9 cellular contexts compared by ENCODE assay signal in the genomic region with DNA sequence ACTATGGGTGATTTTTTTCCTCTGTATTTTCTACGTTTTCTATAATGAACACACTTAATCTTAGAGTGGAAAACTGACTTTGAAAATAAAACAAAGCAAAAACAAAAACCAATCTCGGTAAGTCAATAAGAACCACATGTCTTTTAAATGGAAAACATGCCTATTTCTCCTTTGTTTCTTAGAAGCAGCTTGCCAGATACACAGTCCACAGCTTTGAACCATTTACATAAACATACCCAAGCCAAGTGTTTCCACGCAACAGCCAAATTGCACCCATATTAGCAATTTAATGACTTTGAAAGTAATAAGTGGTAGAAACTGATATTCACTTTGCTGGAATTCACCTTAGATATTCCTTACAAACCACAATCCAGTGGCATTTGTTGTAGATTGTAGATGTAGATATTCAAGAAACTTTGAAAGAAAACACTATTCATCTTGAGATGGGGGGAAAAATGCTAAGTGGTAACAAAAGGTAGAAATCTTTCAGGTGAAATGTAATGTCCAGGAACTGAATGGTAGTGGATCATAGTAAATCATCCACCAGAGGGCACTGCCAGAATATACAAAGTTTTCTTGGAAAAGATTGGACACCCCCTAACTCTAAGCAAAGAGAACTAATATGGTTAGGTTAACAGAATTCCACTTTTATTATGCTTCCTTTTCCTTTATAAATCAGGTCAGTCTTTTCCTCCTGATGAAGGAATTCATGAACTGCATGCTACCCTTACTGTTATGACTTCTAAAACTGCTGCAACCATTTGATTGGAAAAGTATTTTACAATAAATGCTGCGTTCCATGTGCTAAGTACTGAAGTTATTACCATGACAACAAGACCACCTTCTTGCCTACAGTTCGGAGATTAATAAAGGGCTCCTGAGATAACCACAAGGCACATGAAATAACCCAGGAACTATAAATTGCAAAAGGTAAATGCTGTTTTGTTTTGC.
DNase-seq lines count a peak whose midpoint lies in the region; ATAC-seq, FAIRE-seq and TF ChIP-seq lines count a peak whose summit lies in the region.
"Had no signal": no experiment of that assay in that cellular context is flagged by ENCODE, and none has a peak within 500 bp of the region (broad histone marks: within the 10 kb centered on the region; RNA-seq: fewer than 3 reads in every experiment).

No MANE protein-coding gene starts in this region.

- H3F3A ChIP-seq in GM23248 (ENCODE audit: insufficient read depth): no peaks in the 10 kb centered on the region
- no peaks in the 10 kb centered on the region for H3F3A ChIP-seq in PC-3 (ENCODE audit: low read length, unreplicated experiment)

- H3K4me3 ChIP-seq in GM23248: no peak overlapping the region
- no peak overlapping the region for H3K4me3 ChIP-seq in PC-3 (ENCODE audit: low read length)
- no peak overlapping the region for H3K4me3 ChIP-seq in sigmoid colon
- H3K4me3 ChIP-seq: SJCRH30 had no signal

- H3K79me2 ChIP-seq in GM23248 (ENCODE audit: insufficient read depth) (no peaks in the 10 kb centered on the region), PC-3 (ENCODE audit: low read length) (no peaks in the 10 kb centered on the region)

- no peak for ATAC-seq in PC-3
- ATAC-seq in HG03520 (IDR thresholded peaks at IDR 0.05; ENCODE audit: unreplicated experiment): no peak
- no peak for ATAC-seq in GM18868 (IDR thresholded peaks at IDR 0.05; ENCODE audit: unreplicated experiment)
- ATAC-seq in HG02870 (IDR thresholded peaks at IDR 0.05; ENCODE audit: unreplicated experiment): no peak

- no peak for TF ChIP-seq POLR2A in sigmoid colon (IDR thresholded peaks at IDR 0.05)

- BruUV-seq in PC-3 (replicated peaks; lab: Mats Ljungman, UMichigan): no TSS peak

- CTCF ChIA-PET in PC-3 (lab: Charles Lee): interaction anchor here (0.7 kb wide), 1 partner anchor 32 kb away, joined by 3 read pairs; no protein-coding TSS in a partner anchor

- DNase-seq in GM23248: peak; percentile 38
- DNase-seq in PC-3: peak; percentile 42
- DNase-seq in frontal cortex (ENCODE audit: low spot score in 2 of 2): peak in 1 of 2 donors; percentile 16
- no peak for DNase-seq in sigmoid colon
- DNase-seq in stimulated activated CD4-positive, alpha-beta T cell treated with anti-CD3 and anti-CD28 coated beads, Interleukin-4, amount 100 ng/mL, for 4 hours: no peak

- H3K4me1 ChIP-seq in GM23248 (ENCODE audit: insufficient read depth) (peaks cover 10% of the 10 kb centered on the region; the same call in 1 of the 2 replicates), PC-3 (ENCODE audit: insufficient read depth, low read length) (no peaks in the 10 kb centered on the region), sigmoid colon (peaks cover 0 to 84% (median 80%) of the 10 kb centered on the region in 4 donors)

- intact Hi-C loops in PC-3 (cut with micrococcal nuclease) (loop anchor here (1.0 to 5.0 kb wide), 2 partner anchors 70 to 371 kb away; a partner anchor contains a TSS), sigmoid colon (cut with DNase I) (loop anchor here (1.0 to 2.0 kb wide), 3 partner anchors 70 to 151 kb away; a partner anchor contains a TSS)

- H3K27me3 ChIP-seq in GM23248 (replicated peaks; ENCODE audit: insufficient read depth) (peaks cover 60% of the 10 kb centered on the region), PC-3 (ENCODE audit: low read length) (peaks cover 43% of the 10 kb centered on the region; the same call in 1 of the 2 replicates), sigmoid colon (no peaks in the 10 kb centered on the region)
- H3K27me3 ChIP-seq: SJCRH30 had no signal

- peak; percentile 61 for TF ChIP-seq CTCF in PC-3 (conservative IDR thresholded peaks at IDR 0.05; ENCODE audit: low read depth, low read length)
- TF ChIP-seq CTCF in sigmoid colon (IDR thresholded peaks at IDR 0.05): peak; percentile 50 to 60 (median 55)

- H3K9ac ChIP-seq in GM23248 (no peak overlapping the region), PC-3 (ENCODE audit: low read length) (no peak overlapping the region)

- FAIRE-seq in frontal cortex (lab: Jason Lieb, UNC): peak; percentile 28

- H3K36me3 ChIP-seq in GM23248 (ENCODE audit: low read depth) (no peaks in the 10 kb centered on the region), PC-3 (ENCODE audit: low read depth, low read length) (no peaks in the 10 kb centered on the region), sigmoid colon (no peaks in the 10 kb centered on the region)
- H3K36me3 ChIP-seq: SJCRH30 had no signal

- in situ Hi-C loops in GM23248 (cut with MboI): no loop called here

- H3K9me3 ChIP-seq in GM23248 (ENCODE audit: low read depth) (no peaks in the 10 kb centered on the region), PC-3 (ENCODE audit: low read length) (no peaks in the 10 kb centered on the region), sigmoid colon (no peaks in the 10 kb centered on the region)
- H3K9me3 ChIP-seq: SJCRH30 had no signal

- H2AFZ ChIP-seq in GM23248 (no peak overlapping the region), PC-3 (ENCODE audit: low read length) (no peak overlapping the region)

- no peaks in the 10 kb centered on the region for H4K20me1 ChIP-seq in GM23248 (ENCODE audit: insufficient read depth)
- no peaks in the 10 kb centered on the region for H4K20me1 ChIP-seq in PC-3 (ENCODE audit: low read length)

- POLR2A ChIA-PET in PC-3 (lab: Charles Lee; ENCODE audit: unreplicated experiment): no interaction called here

- no peak for TF ChIP-seq EP300 in sigmoid colon (IDR thresholded peaks at IDR 0.05)

- no peaks in the 10 kb centered on the region for H3K9me2 ChIP-seq in GM23248 (ENCODE audit: insufficient read depth)
- H3K9me2 ChIP-seq in PC-3 (replicated peaks; ENCODE audit: low read length): no peaks in the 10 kb centered on the region

- H3K27ac ChIP-seq in GM23248: no peak overlapping the region
- no peak overlapping the region for H3K27ac ChIP-seq in PC-3 (ENCODE audit: low read length)
- peak overlapping the region in 3 of 4 donors; percentile 74 to 83 (median 75) for H3K27ac ChIP-seq in sigmoid colon
- H3K27ac ChIP-seq: SJCRH30 had no signal

- 3 to 5% methylated on average over 5 of the region's 5 CpGs for WGBS in GM23248 (ENCODE audit: low coverage in 1 of 2, low lambda C conversion rate in 2 of 2, missing lambda C conversion rate in 2 of 2), 2 experiments
- 62 to 64% methylated on average over 5 of the region's 5 CpGs for WGBS in sigmoid colon, 2 donors

- H3K4me2 ChIP-seq in GM23248 (ENCODE audit: unreplicated experiment) (no peak overlapping the region), PC-3 (ENCODE audit: low read length) (no peak overlapping the region)

Comparison
In these comparisons a context has a peak if more than half of its experiments do, and no peak if none do; other contexts are left out.
1. DNase-seq: peak in GM23248 (single experiment) and PC-3 (single experiment); none in sigmoid colon (single experiment) and stimulated activated CD4-positive, alpha-beta T cell treated with anti-CD3 and anti-CD28 coated beads, Interleukin-4, amount 100 ng/mL, for 4 hours (0 of 2).
2. H3K27ac ChIP-seq: peak in sigmoid colon (3 of 4); none in GM23248 (single experiment) and PC-3 (single experiment).